In genomic region chr3:49165771-49166751, GRCh38 we compare ENCODE assay signal across 1 cellular context.
TF ChIP-seq lines count a peak whose summit lies in the region.

Gene CCDC71 (minus strand): TSS chr3:49166331. CDS start chr3:49164208, 2,123 bp downstream.

TF ChIP-seq in H1, 55 proteins besides CTCF, POLR2A, EP300 and RAD21 (continued from another document):
- peak in 1 of 2 experiments; percentile 83; a peak in 2 of 4 replicates for TF ChIP-seq SIN3A (conservative IDR thresholded peaks at IDR 0.05 in 1 of 2, IDR thresholded peaks at IDR 0.05 in 1 of 2; ENCODE audit: low read depth in 1 of 2, low read length in 2 of 2)
- peak; percentile 61; the same call in 1 of the 2 replicates for TF ChIP-seq PHF8 (conservative IDR thresholded peaks at IDR 0.05; ENCODE audit: low read depth, low read length)
- TF ChIP-seq MAX (IDR thresholded peaks at IDR 0.05) = peak; percentile 62
- 0 out of 2 replicates have a peak, but pooled peaks have one; percentile 10 for TF ChIP-seq CHD2 (IDR thresholded peaks at IDR 0.05; ENCODE audit: low read length)
- TF ChIP-seq SP2 (IDR thresholded peaks at IDR 0.05; ENCODE audit: low read length) = no peak
- TF ChIP-seq E2F6 (IDR thresholded peaks at IDR 0.05) = 0 out of 2 replicates have a peak, but pooled peaks have one; percentile 11
- peak; percentile 81 for TF ChIP-seq TAF1 (IDR thresholded peaks at IDR 0.05; ENCODE audit: low read depth, low read length)
